ENCODE assay signal across 14 cellular contexts in the genomic region with DNA sequence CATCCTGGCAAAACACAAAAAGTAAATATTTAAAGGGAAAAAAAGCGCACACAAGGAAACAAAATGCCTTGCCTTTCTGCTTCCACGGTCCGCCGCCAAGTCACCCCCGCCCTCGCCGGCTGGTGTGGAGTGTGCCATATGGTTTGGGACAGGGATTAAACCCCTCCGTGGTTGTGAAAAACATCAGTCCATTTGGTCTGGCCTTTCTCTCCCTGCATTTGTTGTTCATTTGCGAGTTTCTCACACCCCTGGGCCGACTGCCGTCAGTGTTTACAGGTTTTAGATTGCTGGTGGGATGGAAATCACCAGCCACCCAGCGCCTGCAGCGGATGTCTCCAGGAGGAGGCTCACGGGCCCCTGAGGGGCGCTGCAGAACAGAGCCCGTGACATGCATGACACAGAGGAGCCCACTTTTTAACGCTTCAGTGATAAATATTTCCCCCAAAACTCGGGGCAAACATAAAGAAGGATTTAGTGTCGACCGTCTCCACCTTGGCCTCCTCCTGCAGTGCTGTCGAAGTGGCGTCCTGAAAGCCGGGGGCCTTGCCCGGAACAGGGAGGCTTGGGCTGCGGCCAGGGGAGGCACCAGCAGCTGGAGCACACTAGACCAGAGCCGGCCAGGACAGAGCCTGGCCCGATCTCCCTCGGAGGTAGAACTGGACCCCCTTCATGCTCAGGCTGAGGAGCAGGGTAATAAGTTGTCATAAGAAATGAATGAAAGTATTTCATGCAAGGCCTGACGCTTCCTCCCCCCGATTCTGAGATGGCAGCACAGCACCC.
DNase-seq lines count a peak whose midpoint lies in the region; ATAC-seq, FAIRE-seq and TF ChIP-seq lines count a peak whose summit lies in the region.
"Had no signal": no experiment of that assay in that cellular context is flagged by ENCODE, and none has a peak within 500 bp of the region (broad histone marks: within the 10 kb centered on the region; RNA-seq: fewer than 3 reads in every experiment).

No MANE protein-coding gene starts in this region.

- TF ChIP-seq CTCF in fibroblast of lung (conservative IDR thresholded peaks at IDR 0.05 in 1 of 2, IDR thresholded peaks at IDR 0.05 in 1 of 2; ENCODE audit: low read depth in 1 of 2, low read length in 2 of 2): no peak
- no peak for TF ChIP-seq CTCF in kidney (IDR thresholded peaks at IDR 0.05; ENCODE audit: borderline replicate concordance, extremely low read depth, insufficient read depth)

- no peak for ATAC-seq in HG03139 (IDR thresholded peaks at IDR 0.05; ENCODE audit: unreplicated experiment)
- ATAC-seq: K562; stimulated activated naive CD8-positive, alpha-beta T cell treated with anti-CD3 and anti-CD28 coated beads, Interleukin-15, Interleukin-2, amounts not matched to agents 100 U/mL and 50 U/mL, for 24 hours had no signal

- H3K27ac ChIP-seq in BLaER1 (no peak overlapping the region; the same call in 1 of the 2 replicates), fibroblast of lung (ENCODE audit: insufficient read depth, low read length) (no peak overlapping the region), rectal smooth muscle tissue (ENCODE audit: low read depth, low read length) (peak overlapping the region; percentile 84), kidney (ENCODE audit: low read depth in 2 of 2, low read length in 2 of 2) (no peak overlapping the region)
- H3K27ac ChIP-seq: epithelial cell of prostate had no signal

- H3K4me3 ChIP-seq in BLaER1: no peak overlapping the region
- H3K4me3 ChIP-seq in fibroblast of lung (replicated peaks in 1 of 4; ENCODE audit: control extremely low read depth in 1 of 4, insufficient read depth in 1 of 4, low read depth in 3 of 4, low read length in 4 of 4): peak overlapping the region in 1 of 4 experiments; percentile 31
- H3K4me3 ChIP-seq in rectal smooth muscle tissue (ENCODE audit: low read length): no peak overlapping the region
- no peak overlapping the region for H3K4me3 ChIP-seq in kidney (ENCODE audit: low read length in 2 of 2)
- H3K4me3 ChIP-seq: K562 had no signal

- H3K79me2 ChIP-seq in fibroblast of lung (ENCODE audit: control insufficient read depth, insufficient read depth, low read length): no peaks in the 10 kb centered on the region

- no peaks in the 10 kb centered on the region for H3K36me3 ChIP-seq in BLaER1
- H3K36me3 ChIP-seq in fibroblast of lung (ENCODE audit: control insufficient read depth, insufficient read depth, low read length): no peaks in the 10 kb centered on the region
- no peaks in the 10 kb centered on the region for H3K36me3 ChIP-seq in rectal smooth muscle tissue (ENCODE audit: control insufficient read depth, insufficient read depth, low read length)
- H3K36me3 ChIP-seq in kidney (ENCODE audit: control insufficient read depth in 1 of 2, insufficient read depth in 2 of 2, low read length in 2 of 2): no peaks in the 10 kb centered on the region

- peak overlapping the region; percentile 55; the same call in 1 of the 2 replicates for H3K4me2 ChIP-seq in BLaER1
- H3K4me2 ChIP-seq in fibroblast of lung (ENCODE audit: extremely low read depth, insufficient read depth, low read length): peak overlapping the region; percentile 8

- no peaks in the 10 kb centered on the region for H3K27me3 ChIP-seq in BLaER1
- no peaks in the 10 kb centered on the region for H3K27me3 ChIP-seq in fibroblast of lung (ENCODE audit: control insufficient read depth, insufficient read depth, low read length)
- no peaks in the 10 kb centered on the region for H3K27me3 ChIP-seq in rectal smooth muscle tissue (ENCODE audit: control insufficient read depth, insufficient read depth, low read length)

- H4K20me1 ChIP-seq in BLaER1 (no peaks in the 10 kb centered on the region), fibroblast of lung (ENCODE audit: control insufficient read depth, extremely low read depth, insufficient read depth, low read length) (no peaks in the 10 kb centered on the region)

- in situ Hi-C loops in G401 (cut with HindIII; ENCODE audit: low sequenced_read_pairs): no loop called here

- H3K9me3 ChIP-seq in BLaER1 (peaks cover 5% of the 10 kb centered on the region; the same call in 1 of the 2 replicates), fibroblast of lung (ENCODE audit: control insufficient read depth, insufficient read depth, low read depth, low read length) (no peaks in the 10 kb centered on the region), kidney (ENCODE audit: control insufficient read depth in 1 of 2, low read length in 2 of 2) (peaks cover 0 to 4% of the 10 kb centered on the region in 2 donors)

- DNase-seq in NCI-H82 (lab: John Stamatoyannopoulos, UW): peak; percentile 82
- peak in 1 of 2 donors; percentile 81 for DNase-seq in fibroblast of lung (ENCODE audit: low read depth in 2 of 2)
- DNase-seq in DMS153 (lab: John Stamatoyannopoulos, UW): no peak
- no peak for DNase-seq in G401 (ENCODE audit: low spot score)
- no peak for DNase-seq in kidney
- DNase-seq: activated T-cell treated with anti-CD3 and anti-CD28 coated beads, Interleukin-2, amount 50 U/mL, for 1 hour; NCI-H187; stimulated activated naive CD8-positive, alpha-beta T cell treated with anti-CD3 and anti-CD28 coated beads, Interleukin-15, Interleukin-2, amounts not matched to agents 100 U/mL and 50 U/mL, for 24 hours had no signal

- H3K9ac ChIP-seq in BLaER1 (no peak overlapping the region), fibroblast of lung (ENCODE audit: insufficient read depth, low read length) (no peak overlapping the region), rectal smooth muscle tissue (ENCODE audit: low read length) (no peak overlapping the region), kidney (ENCODE audit: low read length in 2 of 2) (no peak overlapping the region)

- intact Hi-C loops in kidney (cut with DNase I): no loop called here

- FAIRE-seq in kidney (lab: Jason Lieb, UNC): no peak
- FAIRE-seq: K562, keratinocyte had no signal

- peak overlapping the region; percentile 22 for H2AFZ ChIP-seq in fibroblast of lung (ENCODE audit: low read length)

- H3K4me1 ChIP-seq in BLaER1: peaks cover 66% of the 10 kb centered on the region
- H3K4me1 ChIP-seq in fibroblast of lung (ENCODE audit: control insufficient read depth, extremely low read depth, insufficient read depth, low read length): peaks cover 36% of the 10 kb centered on the region
- peaks cover 33% of the 10 kb centered on the region for H3K4me1 ChIP-seq in rectal smooth muscle tissue (ENCODE audit: control insufficient read depth, insufficient read depth, low read length)
- peaks cover 0 to 3% of the 10 kb centered on the region in 2 donors for H3K4me1 ChIP-seq in kidney (ENCODE audit: control insufficient read depth in 1 of 2, insufficient read depth in 1 of 2, low read depth in 1 of 2, low read length in 2 of 2)
